16 cellular contexts compared by ENCODE assay signal in the genomic region with DNA sequence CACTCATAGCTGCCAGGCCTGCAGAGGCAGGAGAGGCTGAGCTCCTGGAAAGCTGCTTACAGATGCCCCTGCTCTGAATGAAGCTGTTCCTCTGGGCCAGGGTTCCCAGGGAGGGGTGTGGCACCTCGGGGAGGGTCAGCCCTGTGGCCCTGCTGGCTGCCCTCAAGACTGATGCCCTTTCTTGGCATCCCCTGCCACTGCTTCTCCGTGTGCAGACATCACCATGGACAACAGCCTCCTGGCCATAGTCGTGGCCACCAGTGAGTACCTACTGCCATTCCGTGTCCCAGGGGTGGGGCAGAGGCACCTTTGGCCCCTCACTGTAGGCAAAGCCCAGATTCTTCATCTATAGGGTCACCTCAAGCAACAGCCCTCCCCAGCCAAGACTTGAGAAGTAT. TPM values are rescaled to one million over a fixed set of nuclear protein-coding genes. Genes with fewer than 3 reads are reported as not detected.
DNase-seq lines count a peak whose midpoint lies in the region; ATAC-seq and TF ChIP-seq lines count a peak whose summit lies in the region.
"Had no signal": no experiment of that assay in that cellular context is flagged by ENCODE, and none has a peak within 500 bp of the region (broad histone marks: within the 10 kb centered on the region; RNA-seq: fewer than 3 reads in every experiment).

No MANE protein-coding gene starts in this region.

- H3K27ac Mint-ChIP-seq in WTC11, result no peak overlapping the region; the same call in 1 of the 2 replicates
- H3K27ac Mint-ChIP-seq: dendritic cell treated with granulocyte-macrophage colony-stimulating factor and Interleukin-4, amounts not matched to agents 40 ng/mL and 50 ng/mL, for 4 days had no signal

- H3K27me3 ChIP-seq in HUES48 (ENCODE audit: control insufficient read depth, insufficient read depth, low read length), result no peaks in the 10 kb centered on the region
- no peaks in the 10 kb centered on the region for H3K27me3 ChIP-seq in layer of hippocampus (ENCODE audit: control insufficient read depth, insufficient read depth, low read length)
- no peaks in the 10 kb centered on the region for H3K27me3 ChIP-seq in stomach
- H3K27me3 ChIP-seq: uterus had no signal

- no peak for DNase-seq in WTC11 (ENCODE audit: low spot score)
- DNase-seq in stomach, result no peak
- DNase-seq in iPS-NIHi7 (ENCODE audit: extremely low spot score), result no peak
- DNase-seq: activated CD4-positive, alpha-beta T cell treated with anti-CD3 and anti-CD28 coated beads for 48 hours; activated CD8-positive, alpha-beta memory T cell treated with anti-CD3 and anti-CD28 coated beads, Interleukin-2, amount 50 U/mL, for 4 hours; natural killer cell; NCI-H1105; NCI-H2029; uterus had no signal

- H3K36me3 Mint-ChIP-seq in WTC11, result peaks cover 19% of the 10 kb centered on the region

- no peak overlapping the region for H3K4me3 Mint-ChIP-seq in WTC11
- H3K4me3 Mint-ChIP-seq: dendritic cell treated with granulocyte-macrophage colony-stimulating factor and Interleukin-4, amounts not matched to agents 40 ng/mL and 50 ng/mL, for 4 days; natural killer cell had no signal

- peaks cover 36% of the 10 kb centered on the region for H3K4me1 Mint-ChIP-seq in WTC11

- H3K9ac ChIP-seq in HUES48 (ENCODE audit: low read depth, low read length), result no peak overlapping the region

- H3K9me3 ChIP-seq in HUES48 (ENCODE audit: control insufficient read depth, insufficient read depth, low read length), result no peaks in the 10 kb centered on the region
- no peaks in the 10 kb centered on the region for H3K9me3 ChIP-seq in stomach
- H3K9me3 ChIP-seq: uterus had no signal

- POLR2A ChIA-PET in WTC11 (lab: Charles Lee), result interaction anchor here (1.4 kb wide), 1 partner anchor 33 kb away, joined by 3 read pairs; the partner anchor contains the start of gene LRRC59

- no peak for TF ChIP-seq EP300 in stomach (IDR thresholded peaks at IDR 0.05)

- H3K4me1 ChIP-seq in HUES48 (ENCODE audit: control insufficient read depth, insufficient read depth, low read length), result peaks cover 33% of the 10 kb centered on the region
- H3K4me1 ChIP-seq in stomach, result peaks cover 25 to 49% (median 39%) of the 10 kb centered on the region in 4 donors

- no peaks in the 10 kb centered on the region for H3K27me3 Mint-ChIP-seq in WTC11 (ENCODE audit: low read depth)
- H3K27me3 Mint-ChIP-seq: dendritic cell treated with granulocyte-macrophage colony-stimulating factor and Interleukin-4, amounts not matched to agents 40 ng/mL and 50 ng/mL, for 4 days had no signal

- peaks cover 55% of the 10 kb centered on the region for H3K36me3 ChIP-seq in HUES48 (ENCODE audit: control insufficient read depth, insufficient read depth, low read length)
- H3K36me3 ChIP-seq in stomach, result peaks cover 33 to 70% (median 65%) of the 10 kb centered on the region in 4 donors
- H3K36me3 ChIP-seq: uterus had no signal

- 26 to 40% (median 34%) methylated on average over 4 of the region's 4 CpGs; no CpG with 5 or more reads in 1 of the 5 donors for WGBS in stomach, 5 donors

- no peak for TF ChIP-seq POLR2A in stomach (IDR thresholded peaks at IDR 0.05)

- no peaks in the 10 kb centered on the region for H3K9me3 Mint-ChIP-seq in WTC11
- H3K9me3 Mint-ChIP-seq: dendritic cell treated with granulocyte-macrophage colony-stimulating factor and Interleukin-4, amounts not matched to agents 40 ng/mL and 50 ng/mL, for 4 days; natural killer cell had no signal

- ATAC-seq in WTC11 (no peak; the same call in 1 of the 2 replicates), GM21528 (IDR thresholded peaks at IDR 0.05; ENCODE audit: low FRiP score, unreplicated experiment) (no peak), HG03097 (IDR thresholded peaks at IDR 0.05; ENCODE audit: low FRiP score, unreplicated experiment) (no peak)
- ATAC-seq: left lobe of liver, natural killer cell had no signal

- TF ChIP-seq CTCF in WTC11 (IDR thresholded peaks at IDR 0.05), result no peak
- TF ChIP-seq CTCF in stomach (IDR thresholded peaks at IDR 0.05), result no peak

- peak overlapping the region; percentile 60 for H3K27ac ChIP-seq in HUES48 (ENCODE audit: low read depth, low read length)
- peak overlapping the region; percentile 14 for H3K27ac ChIP-seq in layer of hippocampus (ENCODE audit: low read depth, low read length)
- peak overlapping the region; percentile 9 to 73 (median 37) for H3K27ac ChIP-seq in stomach
- H3K27ac ChIP-seq: uterus had no signal

- intact Hi-C loops in stomach (cut with DNase I; ENCODE audit: low total_unique reads), result loop anchor here (10.0 kb wide), 1 partner anchor 111 kb away; the partner anchor contains the start of gene RSAD1

- H3K4me3 ChIP-seq in HUES48 (ENCODE audit: low read depth, low read length) (no peak overlapping the region), stomach (no peak overlapping the region)
- H3K4me3 ChIP-seq: uterus had no signal

- CTCF ChIA-PET in WTC11 (lab: Charles Lee), result interaction anchor here (0.6 to 6.9 kb wide), 6 partner anchors 17 to 218 kb away, joined by 3 to 108 read pairs (median 24); partner anchors contain the start of genes COL1A1, LRRC59, RSAD1 and XYLT2

TF ChIP-seq in WTC11, 78 proteins besides CTCF, POLR2A, EP300 and RAD21 (continues in another document):
- TF ChIP-seq NFATC4 (CRISPR knock-in tag; IDR thresholded peaks at IDR 0.05), result peak; percentile 79; the same call in 1 of the 2 replicates
- TF ChIP-seq FOXP1 (CRISPR knock-in tag; IDR thresholded peaks at IDR 0.05; ENCODE audit: borderline replicate concordance), result 0 out of 2 replicates have a peak, but pooled peaks have one; percentile 13
- TF ChIP-seq RELA (CRISPR knock-in tag; IDR thresholded peaks at IDR 0.05; ENCODE audit: borderline replicate concordance), result no peak
- TF ChIP-seq, protein P1, sequence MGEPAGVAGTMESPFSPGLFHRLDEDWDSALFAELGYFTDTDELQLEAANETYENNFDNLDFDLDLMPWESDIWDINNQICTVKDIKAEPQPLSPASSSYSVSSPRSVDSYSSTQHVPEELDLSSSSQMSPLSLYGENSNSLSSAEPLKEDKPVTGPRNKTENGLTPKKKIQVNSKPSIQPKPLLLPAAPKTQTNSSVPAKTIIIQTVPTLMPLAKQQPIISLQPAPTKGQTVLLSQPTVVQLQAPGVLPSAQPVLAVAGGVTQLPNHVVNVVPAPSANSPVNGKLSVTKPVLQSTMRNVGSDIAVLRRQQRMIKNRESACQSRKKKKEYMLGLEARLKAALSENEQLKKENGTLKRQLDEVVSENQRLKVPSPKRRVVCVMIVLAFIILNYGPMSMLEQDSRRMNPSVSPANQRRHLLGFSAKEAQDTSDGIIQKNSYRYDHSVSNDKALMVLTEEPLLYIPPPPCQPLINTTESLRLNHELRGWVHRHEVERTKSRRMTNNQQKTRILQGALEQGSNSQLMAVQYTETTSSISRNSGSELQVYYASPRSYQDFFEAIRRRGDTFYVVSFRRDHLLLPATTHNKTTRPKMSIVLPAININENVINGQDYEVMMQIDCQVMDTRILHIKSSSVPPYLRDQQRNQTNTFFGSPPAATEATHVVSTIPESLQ (CRISPR knock-in tag; IDR thresholded peaks at IDR 0.05), result no peak
- TF ChIP-seq ARID4B (CRISPR knock-in tag; IDR thresholded peaks at IDR 0.05; ENCODE audit: borderline replicate concordance), result no peak
- TF ChIP-seq, protein P2, sequence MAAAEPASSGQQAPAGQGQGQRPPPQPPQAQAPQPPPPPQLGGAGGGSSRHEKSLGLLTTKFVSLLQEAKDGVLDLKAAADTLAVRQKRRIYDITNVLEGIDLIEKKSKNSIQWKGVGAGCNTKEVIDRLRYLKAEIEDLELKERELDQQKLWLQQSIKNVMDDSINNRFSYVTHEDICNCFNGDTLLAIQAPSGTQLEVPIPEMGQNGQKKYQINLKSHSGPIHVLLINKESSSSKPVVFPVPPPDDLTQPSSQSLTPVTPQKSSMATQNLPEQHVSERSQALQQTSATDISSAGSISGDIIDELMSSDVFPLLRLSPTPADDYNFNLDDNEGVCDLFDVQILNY (CRISPR knock-in tag; IDR thresholded peaks at IDR 0.05), result no peak

RNA-seq across cellular contexts. Expression of gene MRPL27, which starts 8.9 kb away (rescaled TPM):
- total RNA-seq in WTC11 (2021) (66.7 to 80.5 TPM (median 69.8 TPM) in 3 replicates), stomach (10 to 100 TPM; 25.0 to 67.7 (median 44.4) TPM)
- 100 to 1,000 TPM; 175 to 258 (median 219) TPM for polyA plus RNA-seq in stomach

RNA-seq across cellular contexts. Expression of gene EME1, which starts 9.0 kb away (rescaled TPM):
- total RNA-seq in WTC11 (2021), result 22.8 to 27.1 TPM (median 24.9 TPM) in 3 replicates
- total RNA-seq in stomach, result 10 to 100 TPM in 1 of 5 donors, 1 to 10 TPM in 2, under 1 TPM in 1, not detected in 1; 0.87 to 15.8 (median 3.7) TPM
- polyA plus RNA-seq in stomach, result 1 to 10 TPM in 2 of 3 donors, not detected in 1; 1.2 to 2.0 TPM
- total RNA-seq: mesenteric fat pad had no signal

RNA-seq across cellular contexts. Expression of gene XYLT2, which starts 18.1 kb away (rescaled TPM):
- 35.7 to 39.7 TPM (median 37.9 TPM) in 3 replicates for total RNA-seq in WTC11 (2021)
- total RNA-seq in stomach, result 100 to 1,000 TPM in 3 of 5 donors, 10 to 100 TPM in 2; 52.7 to 166 (median 121) TPM
- polyA plus RNA-seq in stomach, result 100 to 1,000 TPM in 1 of 3 donors, 10 to 100 TPM in 2; 57.4 to 134 (median 72.5) TPM

RNA-seq across cellular contexts. Expression of gene LRRC59, which starts 33.3 kb away (rescaled TPM):
- total RNA-seq in WTC11 (2021) (89.3 to 108 TPM (median 90.4 TPM) in 3 replicates), stomach (100 to 1,000 TPM in 2 of 5 donors, 10 to 100 TPM in 3; 40.8 to 117 (median 77.1) TPM)
- 10 to 100 TPM; 32.2 to 76.7 (median 75.3) TPM for polyA plus RNA-seq in stomach
